In genomic region chr2:200469708-200470600, GRCh38 we compare ENCODE assay signal across 11 cellular contexts. TPM values are rescaled to one million over a fixed set of nuclear protein-coding genes. Genes with fewer than 3 reads are reported as not detected.
DNase-seq lines count a peak whose midpoint lies in the region; ATAC-seq and TF ChIP-seq lines count a peak whose summit lies in the region.
"Had no signal": no experiment of that assay in that cellular context is flagged by ENCODE, and none has a peak within 500 bp of the region (broad histone marks: within the 10 kb centered on the region; RNA-seq: fewer than 3 reads in every experiment).

No MANE protein-coding gene starts in this region.

- H3K4me1 ChIP-seq in Panc1 (ENCODE audit: control insufficient read depth, insufficient read depth, low read length) (peaks cover 13% of the 10 kb centered on the region; the same call in 1 of the 2 replicates), left ventricle myocardium inferior (peaks cover 13% of the 10 kb centered on the region)
- H3K4me1 ChIP-seq in CD4-positive, alpha-beta memory T cell (ENCODE audit: insufficient read depth, low read length) = peaks cover 37% of the 10 kb centered on the region

- H3K27ac ChIP-seq in Panc1 (ENCODE audit: low read length) = peak overlapping the region; percentile 66
- H3K27ac ChIP-seq in left ventricle myocardium inferior (replicated peaks) = peak overlapping the region; percentile 19
- no peak overlapping the region for H3K27ac ChIP-seq in CD4-positive, alpha-beta memory T cell (ENCODE audit: low read depth, low read length)

- DNase-seq in C1 segment of cervical spinal cord (lab: John Stamatoyannopoulos, UW) (peak in 8 of 14 donors; percentile 37 to 83 (median 45)), Panc1 (ENCODE audit: low read depth, low spot score) (no peak), left ventricle myocardium inferior (peak; percentile 40), nucleus accumbens (lab: John Stamatoyannopoulos, UW) (peak in 49 of 56 donors; percentile 15 to 82 (median 59)), NCI-H1105 treated with DMSO at 0.1 percent for 48 hours (lab: John Stamatoyannopoulos, UW) (no peak)
- no peak for DNase-seq in stimulated activated CD4-positive, alpha-beta T cell treated with anti-CD3 and anti-CD28 coated beads, Interleukin-1b, Interleukin-23, amount 100 ng/mL, for 48 hours
- no peak for DNase-seq in CD4-positive, alpha-beta memory T cell
- DNase-seq in natural killer cell treated with Interleukin-12 subunit alpha and Interleukin-12 subunit beta and Interleukin-15 and Interleukin-18, amount 100 ng/mL, for 72 hours (ENCODE audit: low spot score) = no peak
- DNase-seq: activated CD8-positive, alpha-beta memory T cell treated with anti-CD3 and anti-CD28 coated beads, Interleukin-2, amount 50 U/mL, for 4 hours; AML-193; NCI-H1694 treated with DMSO at 0.1 percent for 48 hours had no signal

- TF ChIP-seq CTCF in Panc1 (IDR thresholded peaks at IDR 0.05) (no peak), left ventricle myocardium inferior (IDR thresholded peaks at IDR 0.05; ENCODE audit: borderline replicate concordance) (no peak)

- no peaks in the 10 kb centered on the region for H3K27me3 Mint-ChIP-seq in CD4-positive, alpha-beta memory T cell
- no peaks in the 10 kb centered on the region for H3K27me3 Mint-ChIP-seq in natural killer cell treated with Interleukin-12 subunit alpha and Interleukin-12 subunit beta and Interleukin-15 and Interleukin-18, amount 100 ng/mL, for 72 hours

- intact Hi-C loops in Panc1 (cut with micrococcal nuclease; ENCODE audit: unreplicated experiment) (no loop called here), left ventricle myocardium inferior (cut with micrococcal nuclease) (no loop called here)
- intact Hi-C loops in CD4-positive, alpha-beta memory T cell (cut with micrococcal nuclease) = no loop called here

- H3K36me3 ChIP-seq in Panc1 (ENCODE audit: control insufficient read depth, insufficient read depth, low read length) (peaks cover 37% of the 10 kb centered on the region), left ventricle myocardium inferior (peaks cover 83% of the 10 kb centered on the region)
- H3K36me3 ChIP-seq in CD4-positive, alpha-beta memory T cell (ENCODE audit: insufficient read depth, low read length) = no peaks in the 10 kb centered on the region

- no peaks in the 10 kb centered on the region for H3K9me3 ChIP-seq in Panc1 (ENCODE audit: control insufficient read depth, insufficient read depth, low read depth, low read length)
- no peaks in the 10 kb centered on the region for H3K9me3 ChIP-seq in left ventricle myocardium inferior (replicated peaks)
- no peaks in the 10 kb centered on the region for H3K9me3 ChIP-seq in CD4-positive, alpha-beta memory T cell (ENCODE audit: control insufficient read depth in 1 of 2, low read length in 2 of 2)

- H3K27ac Mint-ChIP-seq in CD4-positive, alpha-beta memory T cell = no peak overlapping the region
- peak overlapping the region in 1 of 2 donors; percentile 70 for H3K27ac Mint-ChIP-seq in natural killer cell treated with Interleukin-12 subunit alpha and Interleukin-12 subunit beta and Interleukin-15 and Interleukin-18, amount 100 ng/mL, for 72 hours

- peaks cover 28 to 48% (median 46%) of the 10 kb centered on the region in 4 donors for H3K4me1 Mint-ChIP-seq in CD4-positive, alpha-beta memory T cell
- H3K4me1 Mint-ChIP-seq in natural killer cell treated with Interleukin-12 subunit alpha and Interleukin-12 subunit beta and Interleukin-15 and Interleukin-18, amount 100 ng/mL, for 72 hours (ENCODE audit: low read depth in 2 of 2) = peaks cover 23 to 41% of the 10 kb centered on the region in 2 donors

- H3K36me3 Mint-ChIP-seq in CD4-positive, alpha-beta memory T cell = no peaks in the 10 kb centered on the region
- no peaks in the 10 kb centered on the region for H3K36me3 Mint-ChIP-seq in natural killer cell treated with Interleukin-12 subunit alpha and Interleukin-12 subunit beta and Interleukin-15 and Interleukin-18, amount 100 ng/mL, for 72 hours

- H3K27me3 ChIP-seq in Panc1 (ENCODE audit: control insufficient read depth, insufficient read depth, low read length) = no peaks in the 10 kb centered on the region
- no peaks in the 10 kb centered on the region for H3K27me3 ChIP-seq in left ventricle myocardium inferior (ENCODE audit: low read depth)
- no peaks in the 10 kb centered on the region for H3K27me3 ChIP-seq in CD4-positive, alpha-beta memory T cell (ENCODE audit: insufficient read depth, low read length)

- BruUV-seq in Panc1 (replicated peaks; lab: Mats Ljungman, UMichigan) = no TSS peak

- H3K9me3 Mint-ChIP-seq in CD4-positive, alpha-beta memory T cell = peaks cover 0 to 3% (median 0%) of the 10 kb centered on the region in 8 donors
- H3K9me3 Mint-ChIP-seq in natural killer cell treated with Interleukin-12 subunit alpha and Interleukin-12 subunit beta and Interleukin-15 and Interleukin-18, amount 100 ng/mL, for 72 hours = no peaks in the 10 kb centered on the region

- H3K4me3 Mint-ChIP-seq in CD4-positive, alpha-beta memory T cell = no peak overlapping the region
- no peak overlapping the region for H3K4me3 Mint-ChIP-seq in natural killer cell treated with Interleukin-12 subunit alpha and Interleukin-12 subunit beta and Interleukin-15 and Interleukin-18, amount 100 ng/mL, for 72 hours

- POLR2A ChIA-PET in Panc1 (lab: Charles Lee) = no interaction called here
- POLR2A ChIA-PET in CD4-positive, alpha-beta memory T cell (lab: Charles Lee; ENCODE audit: partially characterized antibody) = no interaction called here

- H3K4me3 ChIP-seq in Panc1 (ENCODE audit: low read depth in 2 of 2, low read length in 2 of 2) = no peak overlapping the region
- no peak overlapping the region for H3K4me3 ChIP-seq in left ventricle myocardium inferior
- no peak overlapping the region for H3K4me3 ChIP-seq in CD4-positive, alpha-beta memory T cell (ENCODE audit: low read length in 2 of 2)

- CTCF ChIA-PET in Panc1 (lab: Charles Lee) = interaction anchor here (0.6 kb wide), 1 partner anchor 154 kb away, joined by 4 read pairs; no protein-coding TSS in a partner anchor
- CTCF ChIA-PET in CD4-positive, alpha-beta memory T cell (lab: Charles Lee; ENCODE audit: partially characterized antibody) = interaction anchor here (0.9 to 7.4 kb wide), 16 partner anchors 8 to 762 kb away, joined by 3 to 87 read pairs (median 4); no protein-coding TSS in a partner anchor

- in situ Hi-C loops in Panc1 (cut with HindIII; ENCODE audit: low pct_unique_long_range_greater_than_20kb, low sequenced_read_pairs) = no loop called here

- no peak for ATAC-seq in Panc1
- no peak for ATAC-seq in natural killer cell treated with Interleukin-12 subunit alpha and Interleukin-12 subunit beta and Interleukin-15 and Interleukin-18, amount 100 ng/mL, for 72 hours

RNA-seq across cellular contexts. Expression of gene KCTD18, which starts 39.9 kb away (rescaled TPM):
- total RNA-seq in Panc1 (2021; ENCODE audit: unreplicated experiment) (14.7 TPM), left ventricle myocardium inferior (9.4 TPM)
- polyA plus RNA-seq in Panc1 (2012; ENCODE audit: insufficient read length) = 10.2 TPM
- 10 to 100 TPM; 19.2 to 21.1 TPM for total RNA-seq in CD4-positive, alpha-beta memory T cell
- 10 to 100 TPM; 14.0 to 15.6 TPM for polyA plus RNA-seq in CD4-positive, alpha-beta memory T cell
- 10 to 100 TPM in 1 of 2 donors, 1 to 10 TPM in 1; 9.2 to 12.4 TPM for total RNA-seq in natural killer cell treated with Interleukin-12 subunit alpha and Interleukin-12 subunit beta and Interleukin-15 and Interleukin-18, amount 100 ng/mL, for 72 hours

RNA-seq across cellular contexts. Expression of gene SGO2, which starts 56.1 kb away (rescaled TPM):
- 34.0 TPM for total RNA-seq in Panc1 (2021; ENCODE audit: unreplicated experiment)
- 5.4 TPM for polyA plus RNA-seq in Panc1 (2012; ENCODE audit: insufficient read length)
- 1.6 TPM for total RNA-seq in left ventricle myocardium inferior
- total RNA-seq in CD4-positive, alpha-beta memory T cell = 1 to 10 TPM; 4.4 to 4.8 TPM
- polyA plus RNA-seq in CD4-positive, alpha-beta memory T cell = 1 to 10 TPM; 1.7 to 2.5 TPM
- 10 to 100 TPM; 18.2 to 31.0 TPM for total RNA-seq in natural killer cell treated with Interleukin-12 subunit alpha and Interleukin-12 subunit beta and Interleukin-15 and Interleukin-18, amount 100 ng/mL, for 72 hours

Comparison
In these comparisons a context has a peak if more than half of its experiments do, and no peak if none do; other contexts are left out.
1. DNase-seq: peak in C1 segment of cervical spinal cord (8 of 14), left ventricle myocardium inferior (single experiment) and nucleus accumbens (49 of 56); none in Panc1 (single experiment), stimulated activated CD4-positive, alpha-beta T cell treated with anti-CD3 and anti-CD28 coated beads, Interleukin-1b, Interleukin-23, amount 100 ng/mL, for 48 hours (single experiment), CD4-positive, alpha-beta memory T cell (0 of 5), natural killer cell treated with Interleukin-12 subunit alpha and Interleukin-12 subunit beta and Interleukin-15 and Interleukin-18, amount 100 ng/mL, for 72 hours (single experiment) and NCI-H1105 treated with DMSO at 0.1 percent for 48 hours (single experiment).